1 cellular context compared by ENCODE assay signal in the genomic region with DNA sequence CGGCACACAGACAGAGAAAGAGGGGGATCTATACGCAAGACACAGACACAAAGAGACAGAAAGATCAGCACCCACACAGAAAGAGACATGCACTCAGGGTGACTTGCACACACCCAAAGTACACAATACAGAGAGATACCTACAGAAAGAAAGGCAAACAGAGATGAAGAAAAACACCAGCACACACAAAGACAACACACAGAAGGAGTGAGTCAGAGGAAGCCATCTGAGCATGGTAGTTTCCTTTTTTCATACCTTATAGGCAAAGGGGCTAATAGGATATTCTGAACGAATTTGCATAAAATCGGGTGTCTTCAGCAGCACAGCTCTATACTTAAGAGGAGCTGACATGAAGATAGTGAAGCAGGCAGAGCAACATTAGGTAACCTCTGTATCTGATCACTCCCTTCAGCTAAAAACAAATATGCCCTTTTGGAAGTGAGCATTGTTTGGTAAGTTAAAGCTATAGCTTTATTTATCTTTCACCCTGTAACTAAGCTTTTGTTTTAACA.
TF ChIP-seq lines count a peak whose summit lies in the region.

No MANE protein-coding gene starts in this region.

TF ChIP-seq in HepG2, 621 proteins besides CTCF, POLR2A, EP300 and RAD21 (continued from another document and continues in another):
- TF ChIP-seq, protein P1, sequence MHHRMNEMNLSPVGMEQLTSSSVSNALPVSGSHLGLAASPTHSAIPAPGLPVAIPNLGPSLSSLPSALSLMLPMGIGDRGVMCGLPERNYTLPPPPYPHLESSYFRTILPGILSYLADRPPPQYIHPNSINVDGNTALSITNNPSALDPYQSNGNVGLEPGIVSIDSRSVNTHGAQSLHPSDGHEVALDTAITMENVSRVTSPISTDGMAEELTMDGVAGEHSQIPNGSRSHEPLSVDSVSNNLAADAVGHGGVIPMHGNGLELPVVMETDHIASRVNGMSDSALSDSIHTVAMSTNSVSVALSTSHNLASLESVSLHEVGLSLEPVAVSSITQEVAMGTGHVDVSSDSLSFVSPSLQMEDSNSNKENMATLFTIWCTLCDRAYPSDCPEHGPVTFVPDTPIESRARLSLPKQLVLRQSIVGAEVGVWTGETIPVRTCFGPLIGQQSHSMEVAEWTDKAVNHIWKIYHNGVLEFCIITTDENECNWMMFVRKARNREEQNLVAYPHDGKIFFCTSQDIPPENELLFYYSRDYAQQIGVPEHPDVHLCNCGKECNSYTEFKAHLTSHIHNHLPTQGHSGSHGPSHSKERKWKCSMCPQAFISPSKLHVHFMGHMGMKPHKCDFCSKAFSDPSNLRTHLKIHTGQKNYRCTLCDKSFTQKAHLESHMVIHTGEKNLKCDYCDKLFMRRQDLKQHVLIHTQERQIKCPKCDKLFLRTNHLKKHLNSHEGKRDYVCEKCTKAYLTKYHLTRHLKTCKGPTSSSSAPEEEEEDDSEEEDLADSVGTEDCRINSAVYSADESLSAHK (CRISPR knock-in tag; IDR thresholded peaks at IDR 0.05; ENCODE audit: borderline replicate concordance): no peak
- TF ChIP-seq AHR (CRISPR knock-in tag; IDR thresholded peaks at IDR 0.05) (no peak), ZNF180 (CRISPR knock-in tag; IDR thresholded peaks at IDR 0.05; ENCODE audit: borderline replicate concordance, low read depth) (no peak), ZNF839 (CRISPR knock-in tag; IDR thresholded peaks at IDR 0.05; ENCODE audit: borderline replicate concordance) (no peak), WIZ (CRISPR knock-in tag; IDR thresholded peaks at IDR 0.05) (no peak), ZNF20 (CRISPR knock-in tag; IDR thresholded peaks at IDR 0.05) (no peak), JARID2 (CRISPR knock-in tag; IDR thresholded peaks at IDR 0.05; ENCODE audit: insufficient replicate concordance) (no peak), FOSL2 (CRISPR knock-in tag; IDR thresholded peaks at IDR 0.05) (peak; percentile 90), ZNF75D (CRISPR knock-in tag; IDR thresholded peaks at IDR 0.05; ENCODE audit: borderline replicate concordance) (no peak), KLF6 (CRISPR knock-in tag; IDR thresholded peaks at IDR 0.05) (no peak), ARNT2 (CRISPR knock-in tag; IDR thresholded peaks at IDR 0.05; ENCODE audit: low read depth) (no peak), ZNF83 (CRISPR knock-in tag; IDR thresholded peaks at IDR 0.05; ENCODE audit: borderline replicate concordance) (no peak), ZNF672 (CRISPR knock-in tag; IDR thresholded peaks at IDR 0.05) (no peak)
- TF ChIP-seq, protein P2, sequence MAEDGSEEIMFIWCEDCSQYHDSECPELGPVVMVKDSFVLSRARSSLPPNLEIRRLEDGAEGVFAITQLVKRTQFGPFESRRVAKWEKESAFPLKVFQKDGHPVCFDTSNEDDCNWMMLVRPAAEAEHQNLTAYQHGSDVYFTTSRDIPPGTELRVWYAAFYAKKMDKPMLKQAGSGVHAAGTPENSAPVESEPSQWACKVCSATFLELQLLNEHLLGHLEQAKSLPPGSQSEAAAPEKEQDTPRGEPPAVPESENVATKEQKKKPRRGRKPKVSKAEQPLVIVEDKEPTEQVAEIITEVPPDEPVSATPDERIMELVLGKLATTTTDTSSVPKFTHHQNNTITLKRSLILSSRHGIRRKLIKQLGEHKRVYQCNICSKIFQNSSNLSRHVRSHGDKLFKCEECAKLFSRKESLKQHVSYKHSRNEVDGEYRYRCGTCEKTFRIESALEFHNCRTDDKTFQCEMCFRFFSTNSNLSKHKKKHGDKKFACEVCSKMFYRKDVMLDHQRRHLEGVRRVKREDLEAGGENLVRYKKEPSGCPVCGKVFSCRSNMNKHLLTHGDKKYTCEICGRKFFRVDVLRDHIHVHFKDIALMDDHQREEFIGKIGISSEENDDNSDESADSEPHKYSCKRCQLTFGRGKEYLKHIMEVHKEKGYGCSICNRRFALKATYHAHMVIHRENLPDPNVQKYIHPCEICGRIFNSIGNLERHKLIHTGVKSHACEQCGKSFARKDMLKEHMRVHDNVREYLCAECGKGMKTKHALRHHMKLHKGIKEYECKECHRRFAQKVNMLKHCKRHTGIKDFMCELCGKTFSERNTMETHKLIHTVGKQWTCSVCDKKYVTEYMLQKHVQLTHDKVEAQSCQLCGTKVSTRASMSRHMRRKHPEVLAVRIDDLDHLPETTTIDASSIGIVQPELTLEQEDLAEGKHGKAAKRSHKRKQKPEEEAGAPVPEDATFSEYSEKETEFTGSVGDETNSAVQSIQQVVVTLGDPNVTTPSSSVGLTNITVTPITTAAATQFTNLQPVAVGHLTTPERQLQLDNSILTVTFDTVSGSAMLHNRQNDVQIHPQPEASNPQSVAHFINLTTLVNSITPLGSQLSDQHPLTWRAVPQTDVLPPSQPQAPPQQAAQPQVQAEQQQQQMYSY (CRISPR knock-in tag; IDR thresholded peaks at IDR 0.05): no peak
- TF ChIP-seq, protein P3, sequence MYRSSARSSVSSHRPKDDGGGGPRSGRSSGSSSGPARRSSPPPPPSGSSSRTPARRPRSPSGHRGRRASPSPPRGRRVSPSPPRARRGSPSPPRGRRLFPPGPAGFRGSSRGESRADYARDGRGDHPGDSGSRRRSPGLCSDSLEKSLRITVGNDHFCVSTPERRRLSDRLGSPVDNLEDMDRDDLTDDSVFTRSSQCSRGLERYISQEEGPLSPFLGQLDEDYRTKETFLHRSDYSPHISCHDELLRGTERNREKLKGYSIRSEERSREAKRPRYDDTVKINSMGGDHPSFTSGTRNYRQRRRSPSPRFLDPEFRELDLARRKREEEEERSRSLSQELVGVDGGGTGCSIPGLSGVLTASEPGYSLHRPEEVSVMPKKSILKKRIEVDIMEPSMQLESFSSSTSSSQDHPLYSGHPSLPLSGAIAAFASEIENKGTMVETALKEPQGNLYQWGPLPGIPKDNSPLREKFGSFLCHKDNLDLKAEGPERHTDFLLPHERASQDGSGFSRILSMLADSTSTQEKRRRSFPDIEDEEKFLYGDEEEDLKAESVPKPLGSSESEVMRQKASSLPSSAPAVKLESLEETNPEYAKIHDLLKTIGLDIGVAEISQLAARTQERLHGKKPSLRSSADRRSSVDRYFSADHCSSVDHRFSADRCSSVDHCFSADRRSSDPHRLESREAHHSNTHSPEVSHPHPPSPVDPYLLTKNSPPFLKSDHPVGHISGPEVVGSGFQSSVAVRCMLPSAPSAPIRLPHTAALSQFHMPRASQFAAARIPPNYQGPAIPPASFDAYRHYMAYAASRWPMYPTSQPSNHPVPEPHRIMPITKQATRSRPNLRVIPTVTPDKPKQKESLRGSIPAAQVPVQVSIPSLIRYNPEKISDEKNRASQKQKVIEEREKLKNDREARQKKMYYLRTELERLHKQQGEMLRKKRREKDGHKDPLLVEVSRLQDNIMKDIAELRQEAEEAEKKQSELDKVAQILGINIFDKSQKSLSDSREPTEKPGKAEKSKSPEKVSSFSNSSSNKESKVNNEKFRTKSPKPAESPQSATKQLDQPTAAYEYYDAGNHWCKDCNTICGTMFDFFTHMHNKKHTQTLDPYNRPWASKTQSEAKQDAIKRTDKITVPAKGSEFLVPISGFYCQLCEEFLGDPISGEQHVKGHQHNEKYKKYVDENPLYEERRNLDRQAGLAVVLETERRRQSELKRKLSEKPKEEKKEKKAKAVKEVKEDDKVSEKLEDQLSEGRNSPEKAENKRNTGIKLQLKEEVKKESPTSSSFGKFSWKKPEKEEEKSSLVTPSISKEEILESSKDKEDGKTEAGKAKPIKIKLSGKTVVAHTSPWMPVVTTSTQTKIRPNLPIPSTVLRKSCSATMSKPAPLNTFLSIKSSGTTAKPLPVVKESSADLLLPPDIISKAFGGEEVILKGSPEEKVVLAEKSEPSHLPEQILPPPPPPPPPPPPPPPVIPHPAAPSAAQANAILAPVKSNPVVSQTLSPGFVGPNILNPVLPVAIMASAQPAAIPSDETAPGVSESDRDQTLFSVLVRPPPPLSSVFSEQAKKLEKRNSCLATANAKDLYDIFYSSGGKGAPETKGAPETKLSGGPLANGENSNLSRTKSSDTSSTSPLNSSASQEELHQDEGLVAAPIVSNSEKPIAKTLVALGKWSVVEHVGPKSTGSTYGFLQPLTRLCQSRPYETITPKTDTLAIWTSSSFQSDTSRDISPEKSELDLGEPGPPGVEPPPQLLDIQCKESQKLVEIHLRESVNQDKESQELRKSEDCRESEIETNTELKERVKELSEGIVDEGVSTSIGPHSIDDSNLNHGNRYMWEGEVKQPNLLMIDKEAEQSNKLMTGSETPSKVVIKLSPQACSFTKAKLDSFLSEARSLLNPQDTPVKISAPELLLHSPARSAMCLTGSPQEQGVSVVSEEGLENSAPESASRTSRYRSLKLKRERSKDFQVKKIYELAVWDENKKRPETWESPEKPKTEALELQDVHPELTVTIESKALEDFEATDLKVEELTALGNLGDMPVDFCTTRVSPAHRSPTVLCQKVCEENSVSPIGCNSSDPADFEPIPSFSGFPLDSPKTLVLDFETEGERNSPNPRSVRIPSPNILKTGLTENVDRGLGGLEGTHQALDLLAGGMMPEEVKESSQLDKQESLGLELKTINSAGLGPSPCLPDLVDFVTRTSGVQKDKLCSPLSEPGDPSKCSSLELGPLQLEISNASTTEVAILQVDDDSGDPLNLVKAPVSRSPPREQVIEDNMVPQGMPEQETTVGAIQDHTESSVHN (CRISPR knock-in tag; IDR thresholded peaks at IDR 0.05): no peak
- TF ChIP-seq, protein P4, sequence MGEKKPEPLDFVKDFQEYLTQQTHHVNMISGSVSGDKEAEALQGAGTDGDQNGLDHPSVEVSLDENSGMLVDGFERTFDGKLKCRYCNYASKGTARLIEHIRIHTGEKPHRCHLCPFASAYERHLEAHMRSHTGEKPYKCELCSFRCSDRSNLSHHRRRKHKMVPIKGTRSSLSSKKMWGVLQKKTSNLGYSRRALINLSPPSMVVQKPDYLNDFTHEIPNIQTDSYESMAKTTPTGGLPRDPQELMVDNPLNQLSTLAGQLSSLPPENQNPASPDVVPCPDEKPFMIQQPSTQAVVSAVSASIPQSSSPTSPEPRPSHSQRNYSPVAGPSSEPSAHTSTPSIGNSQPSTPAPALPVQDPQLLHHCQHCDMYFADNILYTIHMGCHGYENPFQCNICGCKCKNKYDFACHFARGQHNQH (CRISPR knock-in tag; IDR thresholded peaks at IDR 0.05): peak; percentile 51; the same call in 1 of the 2 replicates
- TF ChIP-seq, protein P5, sequence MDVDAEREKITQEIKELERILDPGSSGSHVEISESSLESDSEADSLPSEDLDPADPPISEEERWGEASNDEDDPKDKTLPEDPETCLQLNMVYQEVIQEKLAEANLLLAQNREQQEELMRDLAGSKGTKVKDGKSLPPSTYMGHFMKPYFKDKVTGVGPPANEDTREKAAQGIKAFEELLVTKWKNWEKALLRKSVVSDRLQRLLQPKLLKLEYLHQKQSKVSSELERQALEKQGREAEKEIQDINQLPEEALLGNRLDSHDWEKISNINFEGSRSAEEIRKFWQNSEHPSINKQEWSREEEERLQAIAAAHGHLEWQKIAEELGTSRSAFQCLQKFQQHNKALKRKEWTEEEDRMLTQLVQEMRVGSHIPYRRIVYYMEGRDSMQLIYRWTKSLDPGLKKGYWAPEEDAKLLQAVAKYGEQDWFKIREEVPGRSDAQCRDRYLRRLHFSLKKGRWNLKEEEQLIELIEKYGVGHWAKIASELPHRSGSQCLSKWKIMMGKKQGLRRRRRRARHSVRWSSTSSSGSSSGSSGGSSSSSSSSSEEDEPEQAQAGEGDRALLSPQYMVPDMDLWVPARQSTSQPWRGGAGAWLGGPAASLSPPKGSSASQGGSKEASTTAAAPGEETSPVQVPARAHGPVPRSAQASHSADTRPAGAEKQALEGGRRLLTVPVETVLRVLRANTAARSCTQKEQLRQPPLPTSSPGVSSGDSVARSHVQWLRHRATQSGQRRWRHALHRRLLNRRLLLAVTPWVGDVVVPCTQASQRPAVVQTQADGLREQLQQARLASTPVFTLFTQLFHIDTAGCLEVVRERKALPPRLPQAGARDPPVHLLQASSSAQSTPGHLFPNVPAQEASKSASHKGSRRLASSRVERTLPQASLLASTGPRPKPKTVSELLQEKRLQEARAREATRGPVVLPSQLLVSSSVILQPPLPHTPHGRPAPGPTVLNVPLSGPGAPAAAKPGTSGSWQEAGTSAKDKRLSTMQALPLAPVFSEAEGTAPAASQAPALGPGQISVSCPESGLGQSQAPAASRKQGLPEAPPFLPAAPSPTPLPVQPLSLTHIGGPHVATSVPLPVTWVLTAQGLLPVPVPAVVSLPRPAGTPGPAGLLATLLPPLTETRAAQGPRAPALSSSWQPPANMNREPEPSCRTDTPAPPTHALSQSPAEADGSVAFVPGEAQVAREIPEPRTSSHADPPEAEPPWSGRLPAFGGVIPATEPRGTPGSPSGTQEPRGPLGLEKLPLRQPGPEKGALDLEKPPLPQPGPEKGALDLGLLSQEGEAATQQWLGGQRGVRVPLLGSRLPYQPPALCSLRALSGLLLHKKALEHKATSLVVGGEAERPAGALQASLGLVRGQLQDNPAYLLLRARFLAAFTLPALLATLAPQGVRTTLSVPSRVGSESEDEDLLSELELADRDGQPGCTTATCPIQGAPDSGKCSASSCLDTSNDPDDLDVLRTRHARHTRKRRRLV (CRISPR knock-in tag; IDR thresholded peaks at IDR 0.05): no peak
- TF ChIP-seq, protein P6, sequence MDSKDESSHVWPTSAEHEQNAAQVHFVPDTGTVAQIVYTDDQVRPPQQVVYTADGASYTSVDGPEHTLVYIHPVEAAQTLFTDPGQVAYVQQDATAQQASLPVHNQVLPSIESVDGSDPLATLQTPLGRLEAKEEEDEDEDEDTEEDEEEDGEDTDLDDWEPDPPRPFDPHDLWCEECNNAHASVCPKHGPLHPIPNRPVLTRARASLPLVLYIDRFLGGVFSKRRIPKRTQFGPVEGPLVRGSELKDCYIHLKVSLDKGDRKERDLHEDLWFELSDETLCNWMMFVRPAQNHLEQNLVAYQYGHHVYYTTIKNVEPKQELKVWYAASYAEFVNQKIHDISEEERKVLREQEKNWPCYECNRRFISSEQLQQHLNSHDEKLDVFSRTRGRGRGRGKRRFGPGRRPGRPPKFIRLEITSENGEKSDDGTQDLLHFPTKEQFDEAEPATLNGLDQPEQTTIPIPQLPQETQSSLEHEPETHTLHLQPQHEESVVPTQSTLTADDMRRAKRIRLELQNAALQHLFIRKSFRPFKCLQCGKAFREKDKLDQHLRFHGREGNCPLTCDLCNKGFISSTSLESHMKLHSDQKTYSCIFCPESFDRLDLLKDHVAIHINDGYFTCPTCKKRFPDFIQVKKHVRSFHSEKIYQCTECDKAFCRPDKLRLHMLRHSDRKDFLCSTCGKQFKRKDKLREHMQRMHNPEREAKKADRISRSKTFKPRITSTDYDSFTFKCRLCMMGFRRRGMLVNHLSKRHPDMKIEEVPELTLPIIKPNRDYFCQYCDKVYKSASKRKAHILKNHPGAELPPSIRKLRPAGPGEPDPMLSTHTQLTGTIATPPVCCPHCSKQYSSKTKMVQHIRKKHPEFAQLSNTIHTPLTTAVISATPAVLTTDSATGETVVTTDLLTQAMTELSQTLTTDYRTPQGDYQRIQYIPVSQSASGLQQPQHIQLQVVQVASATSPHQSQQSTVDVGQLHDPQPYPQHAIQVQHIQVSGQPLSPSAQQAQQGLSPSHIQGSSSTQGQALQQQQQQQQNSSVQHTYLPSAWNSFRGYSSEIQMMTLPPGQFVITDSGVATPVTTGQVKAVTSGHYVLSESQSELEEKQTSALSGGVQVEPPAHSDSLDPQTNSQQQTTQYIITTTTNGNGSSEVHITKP (CRISPR knock-in tag; IDR thresholded peaks at IDR 0.05; ENCODE audit: low read depth): peak; percentile 66; the same call in 1 of the 2 replicates
